1 cellular context compared by ENCODE assay signal in genomic region chr16:29179401-29180205, GRCh38.
TF ChIP-seq lines count a peak whose summit lies in the region.

No MANE protein-coding gene starts in this region.

TF ChIP-seq in HepG2, 621 proteins besides CTCF, POLR2A, EP300 and RAD21:
- TF ChIP-seq STAG1 (CRISPR knock-in tag; IDR thresholded peaks at IDR 0.05) (peak; percentile 55), ZFP91 (CRISPR knock-in tag; IDR thresholded peaks at IDR 0.05; ENCODE audit: borderline replicate concordance) (0 out of 2 replicates have a peak, but pooled peaks have one; percentile 23), ZNF691 (CRISPR knock-in tag; IDR thresholded peaks at IDR 0.05; ENCODE audit: borderline replicate concordance, low read depth) (0 out of 2 replicates have a peak, but pooled peaks have one; percentile 28)
